17 cellular contexts compared by ENCODE assay signal in the genomic region with DNA sequence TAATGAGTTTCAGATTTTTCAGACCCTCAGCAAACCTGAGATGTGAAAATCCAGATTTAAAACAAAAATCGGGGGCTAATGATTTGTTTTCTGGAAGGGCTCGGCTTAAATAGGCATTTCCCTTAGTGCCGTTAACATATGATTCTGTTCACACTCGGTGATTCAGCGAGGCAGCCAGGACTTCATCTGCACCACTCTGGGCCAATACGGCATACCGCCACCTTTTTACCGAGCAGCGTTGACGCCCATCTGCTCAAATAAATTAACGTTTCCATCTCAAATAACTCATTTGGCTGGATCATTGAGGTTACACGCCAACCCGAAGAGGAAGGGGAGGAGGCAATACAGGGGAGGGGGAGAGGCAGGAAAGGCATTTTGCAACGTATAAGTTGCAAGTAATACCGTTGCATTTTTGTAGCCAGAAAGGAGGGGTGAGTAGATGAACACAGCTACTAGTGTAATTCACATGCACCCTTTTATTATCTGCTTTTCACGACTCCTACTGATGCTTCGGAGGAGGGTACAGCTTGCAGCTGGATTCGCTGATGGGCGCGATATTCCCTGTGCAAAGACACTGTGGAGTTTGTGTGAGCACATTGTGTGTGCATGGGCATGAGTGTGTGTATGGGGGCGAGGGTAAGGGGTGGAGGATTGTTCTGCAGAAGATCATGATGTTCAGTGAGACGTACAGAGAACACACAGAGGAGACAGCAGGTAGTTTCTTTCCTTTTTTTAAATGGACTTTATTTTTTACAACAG. TPM values are rescaled to one million over a fixed set of nuclear protein-coding genes. Genes with fewer than 3 reads are reported as not detected.
A peak's percentile ranks its signal among the peaks of the same experiment; 100 is the strongest.
DNase-seq lines count a peak whose midpoint lies in the region; ATAC-seq, FAIRE-seq and TF ChIP-seq lines count a peak whose summit lies in the region.
"Had no signal": no experiment of that assay in that cellular context is flagged by ENCODE, and none has a peak within 500 bp of the region (broad histone marks: within the 10 kb centered on the region; RNA-seq: fewer than 3 reads in every experiment).

No MANE protein-coding gene starts in this region.

- no peaks in the 10 kb centered on the region for H3K23me2 ChIP-seq in H1 (ENCODE audit: low read depth, low read length)

- H4K8ac ChIP-seq in H1 (ENCODE audit: extremely low read depth, insufficient read depth, low read length) = no peak overlapping the region

- H3K4me2 ChIP-seq in H1 (ENCODE audit: insufficient read depth in 1 of 2, low read depth in 2 of 2, low read length in 2 of 2) = no peak overlapping the region; a peak in 1 of 4 replicates

- H3K27me3 ChIP-seq in H1 (replicated peaks in 1 of 4; ENCODE audit: control insufficient read depth in 3 of 4, extremely low read depth in 1 of 4, insufficient read depth in 3 of 4, low read length in 3 of 4) (no peaks in the 10 kb centered on the region), ovary (no peaks in the 10 kb centered on the region)
- H3K27me3 ChIP-seq: transverse colon had no signal

- H3K23ac ChIP-seq in H1 (ENCODE audit: insufficient read length) = no peak overlapping the region

- H3K9me3 ChIP-seq in H1 (ENCODE audit: insufficient read depth in 2 of 2, low read depth in 1 of 2, low read length in 1 of 2) (0 out of 4 replicates have a peak, but pooled peaks cover 0 to 2% of the 10 kb centered on the region in 2 experiments), ovary (no peaks in the 10 kb centered on the region)
- H3K9me3 ChIP-seq: gastrocnemius medialis, transverse colon had no signal

- no peak overlapping the region for H4K5ac ChIP-seq in H1 (ENCODE audit: insufficient read length, low read depth, low read length)

- peak overlapping the region; percentile 18 for H4K91ac ChIP-seq in H1 (replicated peaks; ENCODE audit: insufficient read length, low read length)

- intact Hi-C loops in ovary (cut with DNase I) = loop anchor here in 3 of 4 donors (5.0 to 10.0 kb wide), 5 partner anchors 57 to 610 kb away; no protein-coding TSS in a partner anchor

- peak overlapping the region; percentile 42 for H3K4me3 ChIP-seq in NB4 (ENCODE audit: low read depth, low read length)
- H3K4me3 ChIP-seq in H1 (ENCODE audit: extremely low read depth in 1 of 4, insufficient read depth in 2 of 4, low read depth in 3 of 4, low read length in 4 of 4) = no peak overlapping the region
- H3K4me3 ChIP-seq in ovary = peak overlapping the region; percentile 21
- H3K4me3 ChIP-seq: gastrocnemius medialis, transverse colon had no signal

- no peak for FAIRE-seq in H1 (lab: Jason Lieb, UNC)
- FAIRE-seq: D721Med, TTC549 had no signal

- H3K56ac ChIP-seq in H1 (replicated peaks; ENCODE audit: insufficient read length, low read depth, low read length) = no peak overlapping the region

- peak overlapping the region; percentile 51; the same call in 1 of the 2 replicates for H2BK20ac ChIP-seq in H1 (ENCODE audit: low read length)

- H2AFZ ChIP-seq in H1 (ENCODE audit: low read length) = 0 out of 2 replicates have a peak overlapping the region, but pooled peaks have one; percentile 18

- no peak overlapping the region for H3K27ac ChIP-seq in H1 (ENCODE audit: low read depth, low read length)
- H3K27ac ChIP-seq in ovary = no peak overlapping the region
- H3K27ac ChIP-seq: gastrocnemius medialis, transverse colon had no signal

- H3K4me1 ChIP-seq in H1 (replicated peaks in 1 of 4; ENCODE audit: control insufficient read depth in 3 of 4, insufficient read depth in 4 of 4, low read length in 3 of 4) (peaks cover 0 to 11% (median 9%) of the 10 kb centered on the region in 4 experiments; a peak in 6 of 7 replicates), ovary (ENCODE audit: insufficient read depth) (peaks cover 8% of the 10 kb centered on the region)

- DNase-seq in EL = peak; percentile 40
- DNase-seq in NB4 (ENCODE audit: low read depth) = peak; percentile 91
- no peak for DNase-seq in H1 (ENCODE audit: low read depth in 1 of 2, low spot score in 2 of 2)
- peak in 1 of 5 donors; percentile 48 for DNase-seq in ovary
- DNase-seq in activated gamma-delta T cell (lab: John Stamatoyannopoulos, UW) = no peak
- DNase-seq: activated CD8-positive, alpha-beta memory T cell treated with anti-CD3 and anti-CD28 coated beads, Interleukin-2, amount 10 ng/mL, durations not matched to agents 7 days and 5 days; activated naive CD8-positive, alpha-beta T cell treated with anti-CD3 and anti-CD28 coated beads for 36 hours; gastrocnemius medialis; kidney glomerular epithelial cell; SIG-M5; transverse colon had no signal

- TF ChIP-seq POLR2A in NB4 (IDR thresholded peaks at IDR 0.05; ENCODE audit: extremely low read depth, insufficient read length) (no peak), H1 (IDR thresholded peaks at IDR 0.05; ENCODE audit: control extremely low read depth in 1 of 2, low read depth in 2 of 2, low read length in 2 of 2) (no peak), ovary (IDR thresholded peaks at IDR 0.05) (no peak)

- no peak for TF ChIP-seq RAD21 in H1 (IDR thresholded peaks at IDR 0.05 in 1 of 2, conservative IDR thresholded peaks at IDR 0.05 in 1 of 2; ENCODE audit: low read depth in 2 of 2, low read length in 2 of 2)

- TF ChIP-seq EP300 in H1 (IDR thresholded peaks at IDR 0.05; ENCODE audit: borderline replicate concordance in 1 of 2, low read depth in 2 of 2, low read length in 2 of 2) = no peak
- TF ChIP-seq EP300 in ovary (IDR thresholded peaks at IDR 0.05) = no peak

- TF ChIP-seq CTCF in NB4 (IDR thresholded peaks at IDR 0.05; ENCODE audit: low read depth, low read length) = no peak
- no peak for TF ChIP-seq CTCF in H1 (IDR thresholded peaks at IDR 0.05; ENCODE audit: control extremely low read depth in 1 of 3, insufficient read depth in 1 of 3, low read depth in 1 of 3, low read length in 3 of 3)
- no peak for TF ChIP-seq CTCF in ovary (IDR thresholded peaks at IDR 0.05)

- no peak overlapping the region for H3K9ac ChIP-seq in H1 (replicated peaks in 1 of 4; ENCODE audit: extremely low read depth in 1 of 4, low read depth in 3 of 4, low read length in 3 of 4)

- POLR2A ChIA-PET in H1 (lab: Charles Lee; ENCODE audit: partially characterized antibody) = no interaction called here

- ATAC-seq in HG02981 (IDR thresholded peaks at IDR 0.05; ENCODE audit: unreplicated experiment) (no peak), GM19324 (IDR thresholded peaks at IDR 0.05; ENCODE audit: low FRiP score, unreplicated experiment) (no peak)
- ATAC-seq in activated CD4-positive, CD25-positive, alpha-beta regulatory T cell treated with anti-CD3 and anti-CD28 coated beads, Interleukin-2, amount 50 U/mL, for 24 hours = no peak
- ATAC-seq: activated CD8-positive, alpha-beta memory T cell treated with anti-CD3 and anti-CD28 coated beads, Interleukin-2, amount 10 ng/mL, durations not matched to agents 7 days and 5 days; gastrocnemius medialis; natural killer cell treated with Interleukin-12 subunit alpha and Interleukin-12 subunit beta and Interleukin-15 and Interleukin-18, amount 100 ng/mL, for 72 hours had no signal

- no peaks in the 10 kb centered on the region for H3K79me1 ChIP-seq in H1 (ENCODE audit: low read depth, low read length)

- no peak overlapping the region; the same call in 1 of the 2 replicates for H3K18ac ChIP-seq in H1 (ENCODE audit: extremely low read depth, low read length)

- H3K36me3 ChIP-seq in H1 (ENCODE audit: control insufficient read depth in 2 of 4, insufficient read depth in 4 of 4, low read length in 3 of 4) (no peaks in the 10 kb centered on the region), ovary (no peaks in the 10 kb centered on the region)
- H3K36me3 ChIP-seq: gastrocnemius medialis, transverse colon had no signal

- peak overlapping the region; percentile 1 for H2BK120ac ChIP-seq in H1 (replicated peaks; ENCODE audit: low read depth, low read length)

- H3K14ac ChIP-seq in H1 (ENCODE audit: insufficient read length) = no peak overlapping the region

- H3K4ac ChIP-seq in H1 (replicated peaks; ENCODE audit: insufficient read length, low read depth, low read length) = no peak overlapping the region

- H2BK12ac ChIP-seq in H1 (ENCODE audit: low read depth, low read length) = peak overlapping the region; percentile 18; the same call in 1 of the 2 replicates

- no peak overlapping the region for H2BK15ac ChIP-seq in H1 (ENCODE audit: low read length)

- no peaks in the 10 kb centered on the region for H4K20me1 ChIP-seq in H1 (replicated peaks in 1 of 2; ENCODE audit: control insufficient read depth in 1 of 2, insufficient read depth in 2 of 2, low read length in 2 of 2)

- H3K79me2 ChIP-seq in H1 (ENCODE audit: control insufficient read depth in 1 of 2, insufficient read depth in 2 of 2, low read length in 2 of 2) = no peaks in the 10 kb centered on the region

- no peak overlapping the region for H2AK5ac ChIP-seq in H1 (ENCODE audit: low read depth, low read length)

- WGBS in H1 (ENCODE audit: extremely low coverage in 1 of 2, insufficient coverage in 1 of 2, insufficient read length in 1 of 2, insufficient replicate concordance in 2 of 2, low coverage in 1 of 2, low lambda C conversion rate in 2 of 2, missing lambda C conversion rate in 1 of 2), 2 experiments = 79% methylated on average over 22 of the region's 22 CpGs; no CpG with 5 or more reads in 1 of the 2 experiments
- 11 to 17% (median 12%) methylated on average over 22 of the region's 22 CpGs for WGBS in ovary, 3 donors

- CTCF ChIA-PET in H1 (lab: Charles Lee; ENCODE audit: partially characterized antibody) = interaction anchor here (1.1 kb wide), 1 partner anchor 83 kb away, joined by 4 read pairs; no protein-coding TSS in a partner anchor

- H2BK5ac ChIP-seq in H1 (ENCODE audit: low read depth, low read length) = 0 out of 2 replicates have a peak overlapping the region, but pooled peaks have one; percentile 27

TF ChIP-seq in H1, 55 proteins besides CTCF, POLR2A, EP300 and RAD21:
- TF ChIP-seq EZH2 (IDR thresholded peaks at IDR 0.05; ENCODE audit: low read depth, low read length, severe bottlenecking) (no peak), KDM5A (IDR thresholded peaks at IDR 0.05; ENCODE audit: low read length) (no peak)

RNA-seq across cellular contexts. Expression of gene MAP1LC3B2, which starts 45.9 kb away (rescaled TPM):
- total RNA-seq in H1 (2021; fragmentation: NEBNext Ultra II Directional; extraction: Animal tissue kit (Norgen Biotek cat#: 25700)) = 1.3 and 1.5 TPM in 2 replicates
- polyA plus RNA-seq in H1 (2011; rRNA removed) (0.39 TPM in 2 replicates), ovary (1 to 10 TPM; 2.1 to 2.2 TPM)
- polyA plus RNA-seq in H1 (2011; cell fraction: cytosol; rRNA removed) = 0.93 TPM
- polyA plus RNA-seq in H1 (2011; cell fraction: nucleus; rRNA removed) = 2.5 TPM
- polyA plus RNA-seq in H1 (2012, experiment 1 of 2) = 3.1 to 5.2 TPM (median 3.9 TPM) in 4 replicates
- polyA plus RNA-seq in H1 (2012, experiment 2 of 2) = not detected
- polyA plus RNA-seq in H1 (2013, experiment 1 of 2) = 0.28 TPM
- polyA plus RNA-seq in H1 (2013, experiment 2 of 2) = 0.22 TPM
- polyA minus RNA-seq in H1 (2011; rRNA and poly(A)+ RNA removed) = 0.73 and 2.6 TPM in 2 replicates
- not detected for polyA minus RNA-seq in H1 (2011; cell fraction: cytosol; rRNA and poly(A)+ RNA removed)
- polyA minus RNA-seq in H1 (2011; cell fraction: nucleus; rRNA and poly(A)+ RNA removed) = 2.1 TPM
- total RNA-seq in ovary = 1 to 10 TPM in 6 of 7 donors, under 1 TPM in 1; 0.80 to 9.9 (median 3.1) TPM

Comparison
In these comparisons a context has a peak if more than half of its experiments do, and no peak if none do; other contexts are left out.
1. DNase-seq: peak in EL (single experiment) and NB4 (single experiment); none in H1 (0 of 2) and activated gamma-delta T cell (single experiment).
2. H3K4me3 ChIP-seq: peak in NB4 (single experiment) and ovary (single experiment); none in H1 (0 of 4).